ENCODE assay signal across 25 cellular contexts in the genomic region with DNA sequence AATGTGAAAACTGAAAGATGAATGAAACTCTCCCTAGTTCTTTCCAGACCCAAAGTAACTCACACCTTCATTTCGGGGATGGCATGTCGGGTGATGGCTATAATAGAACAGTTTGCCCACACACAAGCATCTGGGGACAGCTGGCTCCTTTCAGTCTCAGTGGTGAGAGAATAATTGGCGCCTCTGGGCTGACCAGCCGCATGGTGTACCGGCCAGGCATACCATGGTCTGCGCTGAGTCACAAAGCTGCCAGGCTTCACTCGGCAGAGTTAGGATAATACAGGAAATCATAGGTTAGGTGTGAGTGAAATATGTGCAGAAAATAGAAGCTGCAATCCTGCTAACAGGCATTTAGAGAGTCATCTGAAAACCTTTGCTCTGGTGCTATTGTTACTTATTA.
DNase-seq lines count a peak whose midpoint lies in the region; ATAC-seq and TF ChIP-seq lines count a peak whose summit lies in the region.
"Had no signal": no experiment of that assay in that cellular context is flagged by ENCODE, and none has a peak within 500 bp of the region (broad histone marks: within the 10 kb centered on the region; RNA-seq: fewer than 3 reads in every experiment).

No MANE protein-coding gene starts in this region.

- no TSS peak for BruUV-seq in mammary epithelial cell (replicated peaks; lab: Mats Ljungman, UMichigan)

- H3K27me3 ChIP-seq in mammary epithelial cell (ENCODE audit: insufficient read depth, low read length) (no peaks in the 10 kb centered on the region), gastroesophageal sphincter (peaks cover 24% of the 10 kb centered on the region), GM23248 (replicated peaks; ENCODE audit: insufficient read depth) (peaks cover 28% of the 10 kb centered on the region)
- H3K27me3 ChIP-seq: body of pancreas, right atrium auricular region had no signal

- WGBS in mammary epithelial cell (ENCODE audit: low coverage, missing lambda C conversion rate): 92% methylated on average over 7 of the region's 7 CpGs
- WGBS in gastroesophageal sphincter (ENCODE audit: low coverage in 1 of 2), 2 donors: 47 to 80% methylated on average over 3 to 7 of the region's 7 CpGs
- WGBS in GM23248 (ENCODE audit: low coverage in 1 of 2, low lambda C conversion rate in 2 of 2, missing lambda C conversion rate in 2 of 2), 2 experiments: 63 to 66% methylated on average over 7 of the region's 7 CpGs

- TF ChIP-seq EP300 in gastroesophageal sphincter (IDR thresholded peaks at IDR 0.05): no peak

- dilution Hi-C loops in mammary epithelial cell (cut with HindIII; ENCODE audit: low sequenced_read_pairs): no loop called here

- H3K79me2 ChIP-seq in mammary epithelial cell (ENCODE audit: insufficient read depth, low read length): no peaks in the 10 kb centered on the region
- H3K79me2 ChIP-seq in GM23248 (ENCODE audit: insufficient read depth): no peaks in the 10 kb centered on the region

- TF ChIP-seq POLR2A in gastroesophageal sphincter (IDR thresholded peaks at IDR 0.05): no peak

- TF ChIP-seq CTCF in mammary epithelial cell (conservative IDR thresholded peaks at IDR 0.05 in 1 of 2, IDR thresholded peaks at IDR 0.05 in 1 of 2; ENCODE audit: extremely low read depth in 1 of 2, insufficient read depth in 1 of 2, low read depth in 1 of 2, low read length in 2 of 2) (no peak), osteocyte (IDR thresholded peaks at IDR 0.05) (no peak), gastroesophageal sphincter (IDR thresholded peaks at IDR 0.05) (no peak)

- H3K27ac Mint-ChIP-seq in osteocyte (ENCODE audit: unreplicated experiment): no peak overlapping the region
- H3K27ac Mint-ChIP-seq: activated CD8-positive, alpha-beta T cell treated with anti-CD3 and anti-CD28 coated beads for 36 hours; CD8-positive, alpha-beta memory T cell; mesothelial cell of epicardium; natural killer cell treated with Interleukin-12 subunit alpha and Interleukin-12 subunit beta and Interleukin-15 and Interleukin-18, amount 100 ng/mL, for 72 hours had no signal

- no peaks in the 10 kb centered on the region for H3K9me3 Mint-ChIP-seq in osteocyte (ENCODE audit: unreplicated experiment)
- H3K9me3 Mint-ChIP-seq: activated CD8-positive, alpha-beta T cell treated with anti-CD3 and anti-CD28 coated beads for 36 hours; CD8-positive, alpha-beta memory T cell; natural killer cell treated with Interleukin-12 subunit alpha and Interleukin-12 subunit beta and Interleukin-15 and Interleukin-18, amount 100 ng/mL, for 72 hours had no signal

- CTCF ChIA-PET in mammary epithelial cell (lab: Charles Lee; ENCODE audit: low non-redundant PET): no interaction called here

- ATAC-seq in gastroesophageal sphincter: no peak
- ATAC-seq: activated CD8-positive, alpha-beta T cell treated with anti-CD3 and anti-CD28 coated beads for 36 hours; body of pancreas; left lung; natural killer cell treated with Interleukin-12 subunit alpha and Interleukin-12 subunit beta and Interleukin-15 and Interleukin-18, amount 100 ng/mL, for 72 hours had no signal

- H3K27ac ChIP-seq in mammary epithelial cell (ENCODE audit: insufficient read depth, low read depth, low read length) (no peak overlapping the region), gastroesophageal sphincter (no peak overlapping the region), GM23248 (no peak overlapping the region)
- H3K27ac ChIP-seq: body of pancreas, left lung, right atrium auricular region, stomach, transverse colon had no signal

- no peaks in the 10 kb centered on the region for H3K9me2 ChIP-seq in GM23248 (ENCODE audit: insufficient read depth)

- H3K4me3 Mint-ChIP-seq in osteocyte (ENCODE audit: unreplicated experiment): no peak overlapping the region
- H3K4me3 Mint-ChIP-seq: activated CD8-positive, alpha-beta T cell treated with anti-CD3 and anti-CD28 coated beads for 36 hours; CD8-positive, alpha-beta memory T cell; mesothelial cell of epicardium; natural killer cell treated with Interleukin-12 subunit alpha and Interleukin-12 subunit beta and Interleukin-15 and Interleukin-18, amount 100 ng/mL, for 72 hours had no signal

- peaks cover 29% of the 10 kb centered on the region for H3K27me3 Mint-ChIP-seq in osteocyte (ENCODE audit: unreplicated experiment)

- H3K4me3 ChIP-seq in mammary epithelial cell (replicated peaks in 1 of 3; ENCODE audit: insufficient read depth in 1 of 3, low read depth in 2 of 3, low read length in 3 of 3) (no peak overlapping the region), gastroesophageal sphincter (no peak overlapping the region), GM23248 (no peak overlapping the region)
- H3K4me3 ChIP-seq: body of pancreas, left lung, right atrium auricular region, stomach, transverse colon had no signal

- intact Hi-C loops in mammary epithelial cell (cut with micrococcal nuclease): no loop called here

- H3K36me3 ChIP-seq in mammary epithelial cell (ENCODE audit: insufficient read depth, low read length) (no peaks in the 10 kb centered on the region), gastroesophageal sphincter (no peaks in the 10 kb centered on the region), GM23248 (ENCODE audit: low read depth) (no peaks in the 10 kb centered on the region)
- H3K36me3 ChIP-seq: left lung, right atrium auricular region, stomach, transverse colon had no signal

- DNase-seq in Daoy (ENCODE audit: low read depth) (peak; percentile 77), M059J (ENCODE audit: low read depth) (peak; percentile 58), mammary epithelial cell (peak; percentile 16), osteocyte (ENCODE audit: extremely low spot score, unreplicated experiment) (peak; percentile 54), AG08396 (ENCODE audit: low spot score) (no peak), GM23248 (no peak)
- DNase-seq in stimulated activated CD4-positive, alpha-beta T cell treated with anti-CD3 and anti-CD28 coated beads, Interleukin-2, amount 100 ng/mL, for 24 hours: no peak
- DNase-seq: activated CD4-positive, CD25-positive, alpha-beta regulatory T cell treated with anti-CD3 and anti-CD28 coated beads, Interleukin-2, amount 50 U/mL, for 72 hours; activated CD8-positive, alpha-beta T cell treated with anti-CD3 and anti-CD28 coated beads for 36 hours; activated gamma-delta T cell; body of pancreas; CD8-positive, alpha-beta memory T cell; effector CD4-positive, alpha-beta T cell; GDM1; KBM-7; left lung; NCI-H1694 treated with DMSO at 0.1 percent for 48 hours; NCI-H2171 treated with DMSO at 0.1 percent for 48 hours; NCI-H524 treated with DMSO at 0.1 percent for 48 hours; stomach; transverse colon had no signal

- H3K4me1 Mint-ChIP-seq in osteocyte (ENCODE audit: unreplicated experiment): no peaks in the 10 kb centered on the region
- H3K4me1 Mint-ChIP-seq: CD8-positive, alpha-beta memory T cell; mesothelial cell of epicardium had no signal

- no peaks in the 10 kb centered on the region for H3F3A ChIP-seq in GM23248 (ENCODE audit: insufficient read depth)

- H4K20me1 ChIP-seq in mammary epithelial cell (ENCODE audit: insufficient read depth, low read length) (no peaks in the 10 kb centered on the region), GM23248 (ENCODE audit: insufficient read depth) (no peaks in the 10 kb centered on the region)

- H3K36me3 Mint-ChIP-seq in osteocyte (ENCODE audit: unreplicated experiment): no peaks in the 10 kb centered on the region
- H3K36me3 Mint-ChIP-seq: CD8-positive, alpha-beta memory T cell; mesothelial cell of epicardium; natural killer cell treated with Interleukin-12 subunit alpha and Interleukin-12 subunit beta and Interleukin-15 and Interleukin-18, amount 100 ng/mL, for 72 hours had no signal

- peaks cover under 1% of the 10 kb centered on the region for H3K4me1 ChIP-seq in mammary epithelial cell (ENCODE audit: insufficient read depth, low read length)
- H3K4me1 ChIP-seq in gastroesophageal sphincter: no peaks in the 10 kb centered on the region
- no peaks in the 10 kb centered on the region for H3K4me1 ChIP-seq in GM23248 (ENCODE audit: insufficient read depth)
- H3K4me1 ChIP-seq: body of pancreas, left lung, right atrium auricular region, stomach, transverse colon had no signal

- H3K9me3 ChIP-seq in mammary epithelial cell (replicated peaks; ENCODE audit: insufficient read depth, low read length): no peaks in the 10 kb centered on the region
- peaks cover 0 to 9% (median 0%) of the 10 kb centered on the region in 3 donors for H3K9me3 ChIP-seq in gastroesophageal sphincter
- no peaks in the 10 kb centered on the region for H3K9me3 ChIP-seq in GM23248 (ENCODE audit: low read depth)
- H3K9me3 ChIP-seq: body of pancreas, left lung, right atrium auricular region, stomach, transverse colon had no signal

- no peak overlapping the region for H2AFZ ChIP-seq in mammary epithelial cell (ENCODE audit: low read depth, low read length)
- H2AFZ ChIP-seq in GM23248: no peak overlapping the region

- H3K9ac ChIP-seq in mammary epithelial cell (ENCODE audit: insufficient read depth, low read length): no peak overlapping the region
- no peak overlapping the region for H3K9ac ChIP-seq in GM23248

- in situ Hi-C loops in mammary epithelial cell (cut with MboI; ENCODE audit: low sequenced_read_pairs in 2 of 2): no loop called here
- in situ Hi-C loops in GM23248 (cut with MboI): no loop called here

- H3K4me2 ChIP-seq in mammary epithelial cell (ENCODE audit: insufficient read depth, low read depth, low read length): no peak overlapping the region
- no peak overlapping the region for H3K4me2 ChIP-seq in GM23248 (ENCODE audit: unreplicated experiment)

Comparison
In these comparisons a context has a peak if more than half of its experiments do, and no peak if none do; other contexts are left out.
1. DNase-seq: peak in Daoy (single experiment), M059J (single experiment), mammary epithelial cell (single experiment) and osteocyte (single experiment); none in stimulated activated CD4-positive, alpha-beta T cell treated with anti-CD3 and anti-CD28 coated beads, Interleukin-2, amount 100 ng/mL, for 24 hours (0 of 2), AG08396 (single experiment) and GM23248 (single experiment).